ENCODE assay signal across 32 cellular contexts in the genomic region with DNA sequence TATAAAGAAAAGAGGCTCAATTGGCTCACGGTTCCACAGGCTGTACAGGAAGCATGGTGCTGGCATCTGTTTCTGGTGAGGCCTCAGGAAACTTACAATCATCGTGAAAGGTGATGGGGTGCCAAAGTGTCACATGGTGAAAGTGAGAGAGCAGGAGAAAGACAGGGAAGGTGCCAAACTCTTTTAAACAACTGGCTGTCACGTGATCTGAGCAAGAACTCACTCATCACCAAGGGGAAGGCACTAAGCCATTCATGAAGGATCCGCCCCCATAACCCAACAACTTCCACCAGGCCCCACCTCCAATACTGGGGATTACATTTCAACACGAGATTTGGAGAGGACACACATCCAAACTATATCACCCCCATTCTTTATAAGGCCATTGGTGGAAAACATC. TPM values are rescaled to one million over a fixed set of nuclear protein-coding genes. Genes with fewer than 3 reads are reported as not detected.
"Had no signal": no experiment of that assay in that cellular context is flagged by ENCODE, and none has a peak within 500 bp of the region (broad histone marks: within the 10 kb centered on the region; RNA-seq: fewer than 3 reads in every experiment).

No MANE protein-coding gene starts in this region.

- H3K27ac ChIP-seq: neutrophil, parathyroid adenoma, psoas muscle, spleen, stomach, thoracic aorta, thyroid gland, tibial nerve, upper lobe of left lung, vagina had no signal

- H3K9ac ChIP-seq: parathyroid adenoma had no signal

- FAIRE-seq: urothelium cell line had no signal

- H3K4me1 ChIP-seq: psoas muscle, thyroid gland, tibial nerve, upper lobe of left lung had no signal

- H3K4me3 ChIP-seq: psoas muscle, skin epidermis, smooth muscle cell, spleen, stomach, thoracic aorta, thyroid gland, tibial nerve, upper lobe of left lung, vagina had no signal

- DNase-seq: naive thymus-derived CD8-positive, alpha-beta T cell; nephron progenitor cell; nucleus accumbens; posterior cingulate gyrus; psoas muscle; right cardiac atrium; spleen; stimulated activated CD4-positive, alpha-beta T cell treated with anti-CD3 and anti-CD28 coated beads, Interleukin-12 subunit alpha, Interleukin-12 subunit beta, amount 100 ng/mL, for 4 hours; stimulated activated CD4-positive, alpha-beta T cell treated with anti-CD3 and anti-CD28 coated beads, Interleukin-1b, Interleukin-23, amount 100 ng/mL, for 48 hours; stimulated activated CD4-positive, alpha-beta T cell treated with anti-CD3 and anti-CD28 coated beads, Interleukin-4, amount 100 ng/mL, for 1 hour; stimulated activated CD4-positive, alpha-beta T cell treated with anti-CD3 and anti-CD28 coated beads, Interleukin-4, amount 100 ng/mL, for 4 hours; stimulated activated CD8-positive, alpha-beta memory T cell treated with anti-CD3 and anti-CD28 coated beads, Interleukin-4, amount 100 ng/mL, for 48 hours; stimulated activated naive CD4-positive, alpha-beta T cell; stomach; thyroid gland; trophoblast cell; upper lobe of left lung had no signal

- H3K27me3 ChIP-seq: neutrophil, spleen, stomach, thyroid gland, tibial nerve, upper lobe of left lung, vagina had no signal

- H2AFZ ChIP-seq: parathyroid adenoma had no signal

- ATAC-seq: naive thymus-derived CD8-positive, alpha-beta T cell; psoas muscle; right cardiac atrium; sciatic nerve; stimulated activated memory B cell treated with anti-CD40 and anti-IgM and Interleukin-4, amounts not matched to agents 10 μg/mL and 1 μg/mL and 100 μg/mL, for 72 hours had no signal

- H3K36me3 ChIP-seq: neutrophil, spleen, stomach, thoracic aorta, thyroid gland, tibial nerve, upper lobe of left lung, vagina had no signal

- H3K79me2 ChIP-seq: parathyroid adenoma had no signal

- H3K9me3 ChIP-seq: neutrophil, psoas muscle, spleen, stomach, thoracic aorta, thyroid gland, tibial nerve, upper lobe of left lung, vagina had no signal

RNA-seq across cellular contexts. Expression of a gene that starts 28.4 kb away (rescaled TPM):
- total RNA-seq: naive thymus-derived CD8-positive, alpha-beta T cell; natural killer cell treated with Interleukin-12 subunit alpha and Interleukin-12 subunit beta and Interleukin-15 and Interleukin-18, amount 100 ng/mL, for 72 hours; neural crest cell; osteocyte; progenitor cell of endocrine pancreas; renal cortical epithelial cell; smooth muscle cell had no signal
- polyA plus RNA-seq: naive thymus-derived CD8-positive, alpha-beta T cell; smooth muscle cell had no signal
